ENCODE assay signal across 21 cellular contexts in genomic region chr15:59444082-59444835, GRCh38. TPM values are rescaled to one million over a fixed set of nuclear protein-coding genes. Genes with fewer than 3 reads are reported as not detected.
"Had no signal": no experiment of that assay in that cellular context is flagged by ENCODE, and none has a peak within 500 bp of the region (broad histone marks: within the 10 kb centered on the region; RNA-seq: fewer than 3 reads in every experiment).

No MANE protein-coding gene starts in this region.

- H3K4me1 Mint-ChIP-seq: activated naive CD4-positive, alpha-beta T cell treated with anti-CD3 and anti-CD28 coated beads, Interleukin-2, amount 50 U/mL, for 24 hours had no signal

- H3K4me3 Mint-ChIP-seq: activated naive CD4-positive, alpha-beta T cell treated with anti-CD3 and anti-CD28 coated beads, Interleukin-2, amount 50 U/mL, for 24 hours; naive thymus-derived CD4-positive, alpha-beta T cell; T-cell; T-helper 2 cell treated with Interferon-gamma antibody and Interleukin-4, amounts not matched to agents 5 μg/mL and 100 μg/mL, for 36 hours had no signal

- ATAC-seq: body of pancreas; heart left ventricle; lower lobe of right lung; naive thymus-derived CD4-positive, alpha-beta T cell; T-cell had no signal

- H3K36me3 ChIP-seq: cardiac muscle cell, heart left ventricle, lower lobe of right lung, suprapubic skin, transverse colon, WERI-Rb-1 had no signal

- H3K27ac ChIP-seq: body of pancreas, cardiac muscle cell, heart left ventricle, lower lobe of right lung, suprapubic skin, transverse colon, WERI-Rb-1 had no signal

- H3K4me3 ChIP-seq: body of pancreas, cardiac muscle cell, heart left ventricle, lower lobe of right lung, suprapubic skin, transverse colon had no signal

- FAIRE-seq: keratinocyte, urothelium cell line had no signal

- H3K27me3 ChIP-seq: body of pancreas, heart left ventricle, suprapubic skin, transverse colon had no signal

- DNase-seq: activated CD4-positive, alpha-beta T cell treated with anti-CD3 and anti-CD28 coated beads for 1 hour; activated CD4-positive, alpha-beta T cell treated with anti-CD3 and anti-CD28 coated beads, Interleukin-2, amount 50 U/mL, for 48 hours; activated gamma-delta T cell treated with Interleukin-2 at 50 U/mL for 16 hours; body of pancreas; heart left ventricle; lower lobe of right lung; naive thymus-derived CD4-positive, alpha-beta T cell; stimulated activated CD4-positive, alpha-beta T cell treated with anti-CD3 and anti-CD28 coated beads, Interleukin-4, amount 100 ng/mL, for 24 hours; stimulated activated naive CD4-positive, alpha-beta T cell treated with Interleukin-2 at 50 U/mL for 16 hours; T-cell; transverse colon; WERI-Rb-1 had no signal

- H3K9me3 ChIP-seq: body of pancreas, heart left ventricle, lower lobe of right lung, suprapubic skin, transverse colon had no signal

- H3K9me3 Mint-ChIP-seq: activated naive CD4-positive, alpha-beta T cell treated with anti-CD3 and anti-CD28 coated beads, Interleukin-2, amount 50 U/mL, for 24 hours; T-cell; T-helper 2 cell treated with Interferon-gamma antibody and Interleukin-4, amounts not matched to agents 5 μg/mL and 100 μg/mL, for 36 hours had no signal

- H3K27ac Mint-ChIP-seq: activated naive CD4-positive, alpha-beta T cell treated with anti-CD3 and anti-CD28 coated beads, Interleukin-2, amount 50 U/mL, for 24 hours; naive thymus-derived CD4-positive, alpha-beta T cell; progenitor cell of endocrine pancreas; T-cell; T-helper 2 cell treated with Interferon-gamma antibody and Interleukin-4, amounts not matched to agents 5 μg/mL and 100 μg/mL, for 36 hours had no signal

- H3K4me1 ChIP-seq: body of pancreas, suprapubic skin had no signal

- H3K36me3 Mint-ChIP-seq: activated naive CD4-positive, alpha-beta T cell treated with anti-CD3 and anti-CD28 coated beads, Interleukin-2, amount 50 U/mL, for 24 hours; naive thymus-derived CD4-positive, alpha-beta T cell; T-cell had no signal

RNA-seq across cellular contexts. Expression of gene FAM81A, which starts 6.3 kb away (rescaled TPM):
- total RNA-seq: left lobe of liver, osteocyte had no signal
- polyA plus RNA-seq: naive thymus-derived CD4-positive, alpha-beta T cell had no signal
